Comparison of ENCODE assay signal across 33 cellular contexts in the genomic region with DNA sequence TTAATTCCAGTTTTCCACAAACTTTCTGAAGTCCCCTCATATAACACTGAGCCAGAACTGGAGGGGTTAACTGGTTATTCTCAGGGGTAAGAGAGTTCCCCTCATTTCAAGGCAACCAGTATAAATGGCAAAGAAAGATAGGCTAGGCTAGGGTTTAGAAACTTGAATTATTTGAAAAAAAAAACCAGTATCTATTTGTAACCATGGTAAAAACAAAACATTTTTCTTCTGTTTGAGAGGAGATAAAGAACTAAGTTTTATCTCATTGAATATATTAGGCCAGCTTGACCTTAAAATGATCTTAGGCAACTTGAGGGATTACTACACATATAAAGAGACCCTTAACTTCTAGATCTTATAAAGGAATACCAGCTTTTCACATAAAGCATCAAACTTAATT.
"Had no signal": no experiment of that assay in that cellular context is flagged by ENCODE, and none has a peak within 500 bp of the region (broad histone marks: within the 10 kb centered on the region; RNA-seq: fewer than 3 reads in every experiment).

No MANE protein-coding gene starts in this region.

- H3K4me3 ChIP-seq: ascending aorta, breast epithelium, cardiac muscle cell, colonic mucosa had no signal

- H3K27ac ChIP-seq: ascending aorta, breast epithelium, cardiac muscle cell, colonic mucosa, epithelial cell of prostate had no signal

- H3K9me3 Mint-ChIP-seq: activated CD4-positive, alpha-beta memory T cell treated with anti-CD3 and anti-CD28 coated beads for 36 hours; activated CD4-positive, alpha-beta T cell treated with anti-CD3 and anti-CD28 coated beads, Interleukin-2, amount 10 ng/mL, durations not matched to agents 24 days and 14 days; activated naive CD4-positive, alpha-beta T cell treated with anti-CD3 and anti-CD28 coated beads for 36 hours; activated naive CD4-positive, alpha-beta T cell treated with anti-CD3 and anti-CD28 coated beads, Interleukin-2, amount 50 U/mL, for 24 hours; activated naive CD8-positive, alpha-beta T cell treated with anti-CD3 and anti-CD28 coated beads for 36 hours; activated naive CD8-positive, alpha-beta T cell treated with anti-CD3 and anti-CD28 coated beads, Interleukin-2, amount 50 U/mL, for 24 hours; activated T-helper 1 cell treated with anti-CD3 and anti-CD28 coated beads, Interleukin-12 subunit alpha, Interleukin-12 subunit beta, Interleukin-2, Interleukin-4 antibody, amounts not matched to agents 30 ng/mL and 10 ng/mL and 1 ng/mL, durations not matched to agents 14 hours and 24 hours and 36 hours; activated T-helper 2 cell treated with anti-CD3 and anti-CD28 coated beads, Interferon-gamma antibody, Interleukin-2, Interleukin-4, amounts not matched to agents 10 μg/mL and 5 μg/mL and 100 μg/mL, durations not matched to agents 14 hours and 24 hours and 36 hours; T-helper 2 cell treated with Interferon-gamma antibody and Interleukin-4, amounts not matched to agents 5 μg/mL and 100 μg/mL, for 36 hours had no signal

- ATAC-seq: activated CD4-positive, alpha-beta T cell treated with anti-CD3 and anti-CD28 coated beads for 36 hours; activated CD8-positive, alpha-beta memory T cell treated with anti-CD3 and anti-CD28 coated beads, Interleukin-2, amount 10 ng/mL, durations not matched to agents 7 days and 5 days; activated CD8-positive, alpha-beta T cell treated with anti-CD3 and anti-CD28 coated beads, Interleukin-2, amount 10 ng/mL, durations not matched to agents 7 days and 5 days; activated naive CD8-positive, alpha-beta T cell treated with anti-CD3 and anti-CD28 coated beads, Interleukin-2, amount 50 U/mL, for 24 hours; esophagus mucosa; T-helper 17 cell had no signal

- H3K27ac Mint-ChIP-seq: activated CD4-positive, alpha-beta memory T cell treated with anti-CD3 and anti-CD28 coated beads for 36 hours; activated CD4-positive, alpha-beta T cell treated with anti-CD3 and anti-CD28 coated beads for 36 hours; activated CD4-positive, alpha-beta T cell treated with anti-CD3 and anti-CD28 coated beads, Interleukin-2, amount 10 ng/mL, durations not matched to agents 24 days and 14 days; activated CD8-positive, alpha-beta memory T cell treated with anti-CD3 and anti-CD28 coated beads, Interleukin-2, amount 10 ng/mL, durations not matched to agents 7 days and 5 days; activated CD8-positive, alpha-beta T cell treated with anti-CD3 and anti-CD28 coated beads, Interleukin-2, amount 10 ng/mL, durations not matched to agents 7 days and 5 days; activated naive CD4-positive, alpha-beta T cell treated with anti-CD3 and anti-CD28 coated beads for 36 hours; activated naive CD4-positive, alpha-beta T cell treated with anti-CD3 and anti-CD28 coated beads, Interleukin-2, amount 50 U/mL, for 24 hours; activated naive CD8-positive, alpha-beta T cell treated with anti-CD3 and anti-CD28 coated beads for 36 hours; activated T-helper 1 cell treated with anti-CD3 and anti-CD28 coated beads, Interleukin-12 subunit alpha, Interleukin-12 subunit beta, Interleukin-2, Interleukin-4 antibody, amounts not matched to agents 30 ng/mL and 10 ng/mL and 1 ng/mL, durations not matched to agents 14 hours and 24 hours and 36 hours; activated T-helper 2 cell treated with anti-CD3 and anti-CD28 coated beads, Interferon-gamma antibody, Interleukin-2, Interleukin-4, amounts not matched to agents 10 μg/mL and 5 μg/mL and 100 μg/mL, durations not matched to agents 14 hours and 24 hours and 36 hours; brain; T-helper 2 cell treated with Interferon-gamma antibody and Interleukin-4, amounts not matched to agents 5 μg/mL and 100 μg/mL, for 36 hours had no signal

- H3K4me1 ChIP-seq: ascending aorta, breast epithelium, colonic mucosa had no signal

- DNase-seq: activated CD4-positive, alpha-beta memory T cell treated with anti-CD3 and anti-CD28 coated beads for 36 hours; activated CD4-positive, alpha-beta T cell treated with anti-CD3 and anti-CD28 coated beads for 36 hours; activated CD4-positive, alpha-beta T cell treated with anti-CD3 and anti-CD28 coated beads, Interleukin-2, amount 10 ng/mL, durations not matched to agents 24 days and 14 days; activated CD4-positive, CD25-positive, alpha-beta regulatory T cell; activated CD4-positive, CD25-positive, alpha-beta regulatory T cell treated with anti-CD3 and anti-CD28 coated beads, Interleukin-2, amount 50 U/mL, for 72 hours; activated CD8-positive, alpha-beta memory T cell treated with anti-CD3 and anti-CD28 coated beads, Interleukin-2, amount 10 ng/mL, durations not matched to agents 7 days and 5 days; activated CD8-positive, alpha-beta memory T cell treated with anti-CD3 and anti-CD28 coated beads, Interleukin-2, amount 50 U/mL, for 4 hours; activated CD8-positive, alpha-beta T cell treated with anti-CD3 and anti-CD28 coated beads, Interleukin-2, amount 10 ng/mL, durations not matched to agents 7 days and 5 days; activated effector memory CD4-positive, alpha-beta T cell treated with anti-CD3 and anti-CD28 coated beads, Interleukin-2, amount 50 U/mL, for 16 hours; activated naive CD4-positive, alpha-beta T cell treated with anti-CD3 and anti-CD28 coated beads for 36 hours; activated naive CD8-positive, alpha-beta T cell treated with anti-CD3 and anti-CD28 coated beads for 36 hours; activated naive CD8-positive, alpha-beta T cell treated with anti-CD3 and anti-CD28 coated beads, Interleukin-2, amount 50 U/mL, for 24 hours; activated T-cell treated with anti-CD3 and anti-CD28 coated beads, Interleukin-2, amount 50 U/mL, for 1 hour; activated T-cell treated with anti-CD3 and anti-CD28 coated beads, Interleukin-2, amount 50 U/mL, for 48 hours; central memory CD4-positive, alpha-beta T cell; cerebellar nuclear complex; colonic mucosa; effector CD8-positive, alpha-beta T cell; foreskin fibroblast; head of caudate nucleus; T-helper 1 cell; T-helper 17 cell; T1000 had no signal

- H3K4me1 Mint-ChIP-seq: activated CD4-positive, alpha-beta T cell treated with anti-CD3 and anti-CD28 coated beads, Interleukin-2, amount 10 ng/mL, durations not matched to agents 24 days and 14 days; activated CD8-positive, alpha-beta memory T cell treated with anti-CD3 and anti-CD28 coated beads, Interleukin-2, amount 10 ng/mL, durations not matched to agents 7 days and 5 days; activated naive CD8-positive, alpha-beta T cell treated with anti-CD3 and anti-CD28 coated beads, Interleukin-2, amount 50 U/mL, for 24 hours; brain had no signal

- H3K4me3 Mint-ChIP-seq: activated CD4-positive, alpha-beta memory T cell treated with anti-CD3 and anti-CD28 coated beads for 36 hours; activated CD4-positive, alpha-beta T cell treated with anti-CD3 and anti-CD28 coated beads for 36 hours; activated CD4-positive, alpha-beta T cell treated with anti-CD3 and anti-CD28 coated beads, Interleukin-2, amount 10 ng/mL, durations not matched to agents 24 days and 14 days; activated CD8-positive, alpha-beta memory T cell treated with anti-CD3 and anti-CD28 coated beads, Interleukin-2, amount 10 ng/mL, durations not matched to agents 7 days and 5 days; activated CD8-positive, alpha-beta T cell treated with anti-CD3 and anti-CD28 coated beads, Interleukin-2, amount 10 ng/mL, durations not matched to agents 7 days and 5 days; activated naive CD4-positive, alpha-beta T cell treated with anti-CD3 and anti-CD28 coated beads for 36 hours; activated naive CD4-positive, alpha-beta T cell treated with anti-CD3 and anti-CD28 coated beads, Interleukin-2, amount 50 U/mL, for 24 hours; activated naive CD8-positive, alpha-beta T cell treated with anti-CD3 and anti-CD28 coated beads for 36 hours; activated naive CD8-positive, alpha-beta T cell treated with anti-CD3 and anti-CD28 coated beads, Interleukin-2, amount 50 U/mL, for 24 hours; activated T-helper 1 cell treated with anti-CD3 and anti-CD28 coated beads, Interleukin-12 subunit alpha, Interleukin-12 subunit beta, Interleukin-2, Interleukin-4 antibody, amounts not matched to agents 30 ng/mL and 10 ng/mL and 1 ng/mL, durations not matched to agents 14 hours and 24 hours and 36 hours; brain; T-helper 17 cell; T-helper 2 cell treated with Interferon-gamma antibody and Interleukin-4, amounts not matched to agents 5 μg/mL and 100 μg/mL, for 36 hours had no signal

- H3K36me3 ChIP-seq: breast epithelium had no signal

- H3K9me3 ChIP-seq: ascending aorta, breast epithelium, colonic mucosa had no signal

- H3K27me3 ChIP-seq: ascending aorta, breast epithelium, cardiac muscle cell, colonic mucosa had no signal
